17 cellular contexts compared by ENCODE assay signal in the genomic region with DNA sequence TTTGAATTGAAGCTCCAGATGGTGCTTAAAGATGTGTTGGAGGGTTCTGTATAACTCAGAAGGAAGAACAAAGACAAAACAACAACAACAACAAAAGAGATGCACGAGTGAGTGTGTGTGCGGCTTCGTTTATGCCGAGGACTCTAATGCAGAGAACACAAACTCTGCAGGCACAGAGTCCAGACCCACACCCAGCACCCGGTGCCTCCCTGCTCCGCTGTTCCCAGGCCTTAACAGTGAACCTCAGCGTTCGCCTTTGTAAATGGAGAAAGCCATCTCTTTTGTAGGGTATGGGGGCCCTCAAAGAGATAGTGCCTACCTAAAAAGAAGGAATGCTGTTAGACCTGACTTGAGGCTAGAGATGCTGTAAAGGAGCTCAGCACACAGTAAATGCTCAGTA.
DNase-seq lines count a peak whose midpoint lies in the region; ATAC-seq lines count a peak whose summit lies in the region.
"Had no signal": no experiment of that assay in that cellular context is flagged by ENCODE, and none has a peak within 500 bp of the region (broad histone marks: within the 10 kb centered on the region; RNA-seq: fewer than 3 reads in every experiment).

No MANE protein-coding gene starts in this region.

- no peak overlapping the region for H3K4ac ChIP-seq in neuronal stem cell (ENCODE audit: low read length)

- no peak overlapping the region for H3K4me3 ChIP-seq in neuronal stem cell (ENCODE audit: low read length in 2 of 2)
- H3K4me3 ChIP-seq: A549 had no signal

- no peak overlapping the region for H2AFZ ChIP-seq in neuronal stem cell (ENCODE audit: low read length)

- H2BK15ac ChIP-seq in neuronal stem cell (ENCODE audit: low read length) = no peak overlapping the region

- no peak overlapping the region for H3K9ac ChIP-seq in neuronal stem cell (ENCODE audit: low read depth, low read length, poor library complexity)

- no peak overlapping the region for H3K23ac ChIP-seq in neuronal stem cell (ENCODE audit: low read depth, low read length, poor library complexity)

- H4K8ac ChIP-seq in neuronal stem cell (ENCODE audit: low read depth, low read length) = no peak overlapping the region

- no peak overlapping the region for H3K14ac ChIP-seq in neuronal stem cell (ENCODE audit: low read length)

- no CpG with 5 or more reads among the region's 8 CpGs for WGBS in neuronal stem cell (ENCODE audit: extremely low coverage in 2 of 2, insufficient read length in 2 of 2, insufficient replicate concordance in 1 of 2), 2 donors

- no peak overlapping the region for H2AK5ac ChIP-seq in neuronal stem cell (ENCODE audit: low read depth, low read length)

- ATAC-seq in HG02642 (IDR thresholded peaks at IDR 0.05; ENCODE audit: poor library complexity, unreplicated experiment) (no peak), left colon (no peak), GM18868 (IDR thresholded peaks at IDR 0.05; ENCODE audit: unreplicated experiment) (no peak)
- ATAC-seq: A549, HepG2 had no signal

- peaks cover 0 to 3% of the 10 kb centered on the region in 2 donors for H3K36me3 ChIP-seq in neuronal stem cell (replicated peaks in 1 of 2; ENCODE audit: control insufficient read depth in 2 of 2, insufficient read depth in 2 of 2, low read length in 2 of 2)

- H2BK5ac ChIP-seq in neuronal stem cell (ENCODE audit: low read length) = no peak overlapping the region

- H3K18ac ChIP-seq in neuronal stem cell (ENCODE audit: low read length) = peak overlapping the region; percentile 11

- H3K4me1 ChIP-seq in neuronal stem cell (ENCODE audit: control insufficient read depth in 2 of 2, insufficient read depth in 1 of 2, low read depth in 1 of 2, low read length in 2 of 2) = peaks cover 4 to 8% of the 10 kb centered on the region in 2 donors
- H3K4me1 ChIP-seq: A549 had no signal

- H3K4me2 ChIP-seq in neuronal stem cell (ENCODE audit: insufficient read depth, low read length, poor library complexity, severe bottlenecking) = no peak overlapping the region
- H3K4me2 ChIP-seq: A549 had no signal

- H3K27ac ChIP-seq in neuronal stem cell (replicated peaks; ENCODE audit: low read length) = no peak overlapping the region
- H3K27ac ChIP-seq: 22Rv1, A549, C4-2B had no signal

- intact Hi-C loops in left colon (cut with DNase I, micrococcal nuclease) = no loop called here

- no peaks in the 10 kb centered on the region for H3K79me1 ChIP-seq in neuronal stem cell (ENCODE audit: low read depth, low read length)

- DNase-seq in activated CD8-positive, alpha-beta memory T cell treated with anti-CD3 and anti-CD28 coated beads, Interleukin-2, amount 50 U/mL, for 48 hours = peak; percentile 17
- no peak for DNase-seq in activated CD8-positive, alpha-beta memory T cell treated with anti-CD3 and anti-CD28 coated beads, Interleukin-2, amount 50 U/mL, for 4 hours
- DNase-seq in islet precursor cell (peak; percentile 29), neuronal stem cell (ENCODE audit: low spot score) (no peak), left colon (no peak)
- DNase-seq: AML-193; CD4-positive, alpha-beta T cell; DMS153; DMS79; GDM1; HCEC 1CT had no signal

- H2BK12ac ChIP-seq in neuronal stem cell (ENCODE audit: low read length) = no peak overlapping the region

- no peak overlapping the region for H4K91ac ChIP-seq in neuronal stem cell (ENCODE audit: low read depth, low read length, poor library complexity)

- H2BK120ac ChIP-seq in neuronal stem cell (ENCODE audit: low read depth, low read length) = no peak overlapping the region

- H3K9me3 ChIP-seq in neuronal stem cell (replicated peaks in 1 of 2; ENCODE audit: control insufficient read depth in 2 of 2, insufficient read depth in 1 of 2, low read depth in 1 of 2, low read length in 2 of 2) = peaks cover 0 to 3% of the 10 kb centered on the region in 2 donors
- H3K9me3 ChIP-seq: A549 had no signal

- H3K27me3 ChIP-seq in neuronal stem cell (ENCODE audit: control insufficient read depth in 3 of 3, insufficient read depth in 3 of 3, low read depth in 1 of 3, low read length in 3 of 3) = peaks cover 0 to 3% (median 0%) of the 10 kb centered on the region in 3 experiments

Comparison
In these comparisons a context has a peak if more than half of its experiments do, and no peak if none do; other contexts are left out.
1. DNase-seq: peak in activated CD8-positive, alpha-beta memory T cell treated with anti-CD3 and anti-CD28 coated beads, Interleukin-2, amount 50 U/mL, for 48 hours (single experiment) and islet precursor cell (single experiment); none in activated CD8-positive, alpha-beta memory T cell treated with anti-CD3 and anti-CD28 coated beads, Interleukin-2, amount 50 U/mL, for 4 hours (single experiment), neuronal stem cell (single experiment) and left colon (0 of 2).